Comparison of ENCODE assay signal across 8 cellular contexts in the genomic region with DNA sequence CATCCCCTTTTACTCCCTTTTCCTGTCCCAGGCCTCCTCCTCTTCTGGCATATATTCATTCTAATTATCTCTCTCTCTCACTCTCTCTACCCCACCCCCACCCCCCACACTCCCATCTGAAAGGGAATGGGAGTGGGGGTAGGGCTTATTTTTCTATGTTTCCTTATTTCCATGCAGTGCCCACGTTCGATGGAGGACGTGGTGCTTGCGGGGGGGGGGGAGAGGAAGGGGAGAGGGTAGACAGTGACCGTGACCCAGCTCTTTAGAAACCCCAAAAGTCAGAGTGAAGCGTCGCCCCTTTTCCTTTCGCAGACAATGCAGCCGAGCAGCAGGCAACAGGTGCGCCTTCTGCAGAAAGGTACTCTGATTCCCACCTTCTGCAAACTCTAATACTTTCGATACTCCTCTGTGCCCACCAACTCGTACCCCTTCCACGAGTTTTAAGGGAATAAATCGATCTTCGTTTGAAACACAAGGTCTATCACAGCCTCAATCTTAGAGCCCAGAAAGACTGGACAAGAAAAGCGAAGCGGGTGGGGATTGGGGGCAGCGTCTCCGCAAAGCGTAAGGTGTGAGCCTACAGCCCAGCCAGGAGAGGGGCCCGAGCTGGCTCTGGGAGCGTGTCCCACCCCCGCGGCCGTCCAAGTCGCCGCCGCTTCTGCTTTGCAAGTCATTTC. TPM values are rescaled to one million over a fixed set of nuclear protein-coding genes. Genes with fewer than 3 reads are reported as not detected.
A peak's percentile ranks its signal among the peaks of the same experiment; 100 is the strongest.
DNase-seq lines count a peak whose midpoint lies in the region; ATAC-seq and TF ChIP-seq lines count a peak whose summit lies in the region.

No MANE protein-coding gene starts in this region.

- peak overlapping the region; percentile 92 for H3K4me3 Mint-ChIP-seq in activated T-cell treated with anti-CD3 and anti-CD28 coated beads, Interleukin-2, amount 50 U/mL, for 24 hours
- peak overlapping the region; percentile 94 for H3K4me3 Mint-ChIP-seq in glutamatergic neuron (ENCODE audit: unreplicated experiment)

- DNase-seq in activated T-cell treated with anti-CD3 and anti-CD28 coated beads, Interleukin-2, amount 50 U/mL, for 24 hours = peak; percentile 79
- DNase-seq in glutamatergic neuron = no peak
- no peak for DNase-seq in gastrocnemius medialis
- DNase-seq in mucosa of gallbladder (ENCODE audit: low spot score) = no peak

- H3K4me3 ChIP-seq in HUES48 (ENCODE audit: low read depth, low read length) (peak overlapping the region; percentile 60), gastrocnemius medialis (peak overlapping the region; percentile 67 to 97 (median 77))

- peak overlapping the region; percentile 99 for H3K27ac Mint-ChIP-seq in activated T-cell treated with anti-CD3 and anti-CD28 coated beads, Interleukin-2, amount 50 U/mL, for 24 hours
- peak overlapping the region; percentile 57 for H3K27ac Mint-ChIP-seq in glutamatergic neuron (ENCODE audit: unreplicated experiment)

- H3K27me3 ChIP-seq in HUES48 (ENCODE audit: control insufficient read depth, insufficient read depth, low read length) (peaks cover 56% of the 10 kb centered on the region), gastrocnemius medialis (no peaks in the 10 kb centered on the region)

- peaks cover 65% of the 10 kb centered on the region for H3K4me1 Mint-ChIP-seq in activated T-cell treated with anti-CD3 and anti-CD28 coated beads, Interleukin-2, amount 50 U/mL, for 24 hours (ENCODE audit: low read depth)
- H3K4me1 Mint-ChIP-seq in glutamatergic neuron (ENCODE audit: low read depth, unreplicated experiment) = peaks cover 19% of the 10 kb centered on the region

- in situ Hi-C loops in gastrocnemius medialis (cut with MboI; ENCODE audit: low sequenced_read_pairs in 4 of 4) = loop anchor here in 2 of 4 donors (10.0 to 25.0 kb wide), 2 partner anchors 71 to 254 kb away; no protein-coding TSS in a partner anchor

- peak overlapping the region; percentile 82 for H3K27ac ChIP-seq in HUES48 (ENCODE audit: low read depth, low read length)
- H3K27ac ChIP-seq in gastrocnemius medialis = peak overlapping the region; percentile 94 to 98 (median 96)

- H3K36me3 Mint-ChIP-seq in activated T-cell treated with anti-CD3 and anti-CD28 coated beads, Interleukin-2, amount 50 U/mL, for 24 hours (ENCODE audit: low read depth) = peaks cover 44% of the 10 kb centered on the region
- H3K36me3 Mint-ChIP-seq in glutamatergic neuron (ENCODE audit: unreplicated experiment) = peaks cover 4% of the 10 kb centered on the region

- H3K27me3 Mint-ChIP-seq in activated T-cell treated with anti-CD3 and anti-CD28 coated beads, Interleukin-2, amount 50 U/mL, for 24 hours = peaks cover 11% of the 10 kb centered on the region
- peaks cover 26% of the 10 kb centered on the region for H3K27me3 Mint-ChIP-seq in glutamatergic neuron (ENCODE audit: unreplicated experiment)

- H3K9me3 ChIP-seq in ES-I3 (ENCODE audit: control insufficient read depth, insufficient read depth, low read length) (no peaks in the 10 kb centered on the region), HUES48 (ENCODE audit: control insufficient read depth, insufficient read depth, low read length) (no peaks in the 10 kb centered on the region), gastrocnemius medialis (no peaks in the 10 kb centered on the region)

- no peaks in the 10 kb centered on the region; the same call in 1 of the 2 replicates for H3K4me1 ChIP-seq in ES-I3 (ENCODE audit: insufficient read depth, low read length)
- peaks cover 33% of the 10 kb centered on the region for H3K4me1 ChIP-seq in HUES48 (ENCODE audit: control insufficient read depth, insufficient read depth, low read length)
- H3K4me1 ChIP-seq in gastrocnemius medialis = peaks cover 0 to 4% of the 10 kb centered on the region in 2 donors

- H3K9ac ChIP-seq in ES-I3 (ENCODE audit: low read depth, low read length) (peak overlapping the region; percentile 96), HUES48 (ENCODE audit: low read depth, low read length) (no peak overlapping the region)

- intact Hi-C loops in gastrocnemius medialis (cut with DNase I; ENCODE audit: low total_unique reads) = loop anchor here (10.0 kb wide), 1 partner anchor 451 kb away; no protein-coding TSS in a partner anchor

- no peaks in the 10 kb centered on the region for H3K9me3 Mint-ChIP-seq in activated T-cell treated with anti-CD3 and anti-CD28 coated beads, Interleukin-2, amount 50 U/mL, for 24 hours
- H3K9me3 Mint-ChIP-seq in glutamatergic neuron (ENCODE audit: unreplicated experiment) = peaks cover 13% of the 10 kb centered on the region

- ATAC-seq in GM19467 (IDR thresholded peaks at IDR 0.05; ENCODE audit: unreplicated experiment) = peak; percentile 18
- ATAC-seq in gastrocnemius medialis = no peak
- ATAC-seq in HG03097 (IDR thresholded peaks at IDR 0.05; ENCODE audit: low FRiP score, unreplicated experiment) = no peak

- no peaks in the 10 kb centered on the region for H3K36me3 ChIP-seq in ES-I3 (ENCODE audit: insufficient read depth, low read length)
- no peaks in the 10 kb centered on the region for H3K36me3 ChIP-seq in HUES48 (ENCODE audit: control insufficient read depth, insufficient read depth, low read length)
- peaks cover 0 to 10% of the 10 kb centered on the region in 2 donors for H3K36me3 ChIP-seq in gastrocnemius medialis

- TF ChIP-seq POLR2A in gastrocnemius medialis (IDR thresholded peaks at IDR 0.05) = no peak

- TF ChIP-seq CTCF in glutamatergic neuron (IDR thresholded peaks at IDR 0.05; ENCODE audit: partially characterized antibody, unreplicated experiment) (no peak), gastrocnemius medialis (IDR thresholded peaks at IDR 0.05 in 4 of 5, conservative IDR thresholded peaks at IDR 0.05 in 1 of 5) (no peak)

RNA-seq across cellular contexts. Expression of gene NR4A2, which starts 0.9 kb away (rescaled TPM):
- total RNA-seq in glutamatergic neuron (ENCODE audit: unreplicated experiment) (2.2 TPM), gastrocnemius medialis (1 to 10 TPM in 3 of 4 donors, under 1 TPM in 1; 0.76 to 4.4 (median 1.6) TPM), mucosa of gallbladder (11.9 TPM)
